ENCODE assay signal across 1 cellular context in genomic region chr18:51039138-51040112, GRCh38.
TF ChIP-seq lines count a peak whose summit lies in the region.

No MANE protein-coding gene starts in this region.

TF ChIP-seq in IMR-90, 13 proteins besides CTCF, POLR2A, EP300 and RAD21 (continued from another document):
- no peak for TF ChIP-seq RCOR1 (IDR thresholded peaks at IDR 0.05; ENCODE audit: insufficient replicate concordance, low read length)
TF ChIP-seq in IMR-90: peak in this region for 0.
